Comparison of ENCODE assay signal across 8 cellular contexts in genomic region chr16:75647492-75648264, GRCh38. TPM values are rescaled to one million over a fixed set of nuclear protein-coding genes. Genes with fewer than 3 reads are reported as not detected.
A peak's percentile ranks its signal among the peaks of the same experiment; 100 is the strongest.
DNase-seq lines count a peak whose midpoint lies in the region; ATAC-seq and TF ChIP-seq lines count a peak whose summit lies in the region.

Gene KARS1, minus strand, starts transcription at chr16:75647665. Its CDS starts 26 bp downstream, at chr16:75647639.
Gene TERF2IP, plus strand, starts transcription at chr16:75647773. Its CDS starts 110 bp downstream, at chr16:75647883.

- H3K4me3 ChIP-seq in GM12865 (ENCODE audit: low read depth, low read length), result peak within 1 kb of the TSS; percentile 66

- peak within 1 kb of the TSS; percentile 96 for H3K27ac ChIP-seq in adipose tissue (ENCODE audit: low read depth, low read length)

- peak within 1 kb of the TSS; percentile 97 for H3K4me3 Mint-ChIP-seq in type B pancreatic cell

- 0% methylated on average over 76 of the region's 76 CpGs for WGBS in adipose tissue, 3 donors

- H3K27me3 Mint-ChIP-seq in type B pancreatic cell, result no peaks in the 10 kb centered on the region

- no peaks in the 10 kb centered on the region for H3K9me3 Mint-ChIP-seq in type B pancreatic cell

- H3K4me1 Mint-ChIP-seq in type B pancreatic cell (ENCODE audit: unreplicated experiment), result peaks cover 31% of the 10 kb centered on the region

- TF ChIP-seq CTCF in GM12865 (IDR thresholded peaks at IDR 0.05; ENCODE audit: insufficient read depth, low read depth, low read length, missing control alignments), result no peak
- TF ChIP-seq CTCF in type B pancreatic cell (conservative IDR thresholded peaks at IDR 0.05), result no peak

- ATAC-seq in HG02763 (IDR thresholded peaks at IDR 0.05; ENCODE audit: unreplicated experiment), result peak; percentile 85

- peaks cover 22% of the 10 kb centered on the region for H3K36me3 Mint-ChIP-seq in type B pancreatic cell

- peak within 1 kb of the TSS; percentile 97 for H3K27ac Mint-ChIP-seq in type B pancreatic cell

- peak; percentile 97 for DNase-seq in GM12865 (ENCODE audit: low read depth)
- peak; percentile 73 for DNase-seq in NCI-H1417 treated with DMSO at 0.1 percent for 48 hours (lab: John Stamatoyannopoulos, UW)
- peak; percentile 92 for DNase-seq in T follicular helper cell (ENCODE audit: low read depth)
- peak; percentile 98 for DNase-seq in cardiac septum (ENCODE audit: low spot score)
- DNase-seq in pons (ENCODE audit: low spot score), result peak; percentile 96
- peak; percentile 90 for DNase-seq in type B pancreatic cell (ENCODE audit: extremely low spot score, unreplicated experiment)

- intact Hi-C loops in cardiac septum (cut with DNase I), result loop anchor here (2.0 to 5.0 kb wide), 3 partner anchors 25 to 115 kb away; partner anchors contain the start of genes ADAT1 and TMEM231

RNA-seq across cellular contexts. Expression of gene KARS1, which starts in this region (rescaled TPM):
- polyA plus RNA-seq in adipose tissue, result 100 to 1,000 TPM in 1 of 3 donors, 10 to 100 TPM in 2; 85.6 to 101 (median 85.8) TPM
- 89.3 TPM for total RNA-seq in cardiac septum
- 129 and 142 TPM in 2 replicates for total RNA-seq in type B pancreatic cell (ENCODE audit: low replicate concordance)

RNA-seq across cellular contexts. Expression of gene TERF2IP, which starts in this region (rescaled TPM):
- polyA plus RNA-seq in adipose tissue, result 10 to 100 TPM; 24.3 to 59.3 (median 52.6) TPM
- 76.0 TPM for total RNA-seq in cardiac septum
- total RNA-seq in type B pancreatic cell (ENCODE audit: low replicate concordance), result 38.8 and 44.8 TPM in 2 replicates

Comparison
In these comparisons a context has a peak if more than half of its experiments do, and no peak if none do; other contexts are left out.
1. Peak in every context shown above with its lines: DNase-seq, ATAC-seq, H3K4me3 ChIP-seq and H3K27ac ChIP-seq.